ENCODE assay signal across 20 cellular contexts in genomic region chr9:69086769-69087168, GRCh38. TPM values are rescaled to one million over a fixed set of nuclear protein-coding genes. Genes with fewer than 3 reads are reported as not detected.
DNase-seq lines count a peak whose midpoint lies in the region; TF ChIP-seq lines count a peak whose summit lies in the region.
"Had no signal": no experiment of that assay in that cellular context is flagged by ENCODE, and none has a peak within 500 bp of the region (broad histone marks: within the 10 kb centered on the region; RNA-seq: fewer than 3 reads in every experiment).

No MANE protein-coding gene starts in this region.

- H3K27ac ChIP-seq in left ventricle myocardium inferior (replicated peaks): peak overlapping the region; percentile 62
- no peak overlapping the region for H3K27ac ChIP-seq in right atrium auricular region
- H3K27ac ChIP-seq in MM.1S (ENCODE audit: low read length): no peak overlapping the region
- H3K27ac ChIP-seq: lower lobe of right lung, tibial nerve had no signal

- no peaks in the 10 kb centered on the region for H3F3A ChIP-seq in MM.1S (ENCODE audit: insufficient read depth, low read length)

- H3K36me3 ChIP-seq in left ventricle myocardium inferior (no peaks in the 10 kb centered on the region), right atrium auricular region (no peaks in the 10 kb centered on the region), MM.1S (replicated peaks; ENCODE audit: insufficient read depth, low read length) (no peaks in the 10 kb centered on the region)
- H3K36me3 ChIP-seq: HAP-1, lower lobe of right lung, tibial nerve had no signal

- no peak for TF ChIP-seq CTCF in left ventricle myocardium inferior (IDR thresholded peaks at IDR 0.05; ENCODE audit: borderline replicate concordance)
- TF ChIP-seq CTCF in right atrium auricular region (IDR thresholded peaks at IDR 0.05): no peak
- no peak for TF ChIP-seq CTCF in MM.1S (IDR thresholded peaks at IDR 0.05; ENCODE audit: low read length)

- no peaks in the 10 kb centered on the region for H3K79me2 ChIP-seq in MM.1S (ENCODE audit: low read length)

- no peak overlapping the region for H3K4me3 ChIP-seq in left ventricle myocardium inferior
- no peak overlapping the region for H3K4me3 ChIP-seq in right atrium auricular region
- no peak overlapping the region for H3K4me3 ChIP-seq in MM.1S (ENCODE audit: low read length)
- H3K4me3 ChIP-seq: HAP-1, lower lobe of right lung, smooth muscle cell, tibial nerve had no signal

- H2AFZ ChIP-seq in MM.1S (ENCODE audit: low read length): no peak overlapping the region

- H3K9me3 ChIP-seq in left ventricle myocardium inferior (replicated peaks): no peaks in the 10 kb centered on the region
- H3K9me3 ChIP-seq in right atrium auricular region: no peaks in the 10 kb centered on the region
- H3K9me3 ChIP-seq in MM.1S (replicated peaks; ENCODE audit: insufficient read depth, low read length): no peaks in the 10 kb centered on the region
- H3K9me3 ChIP-seq: HAP-1, lower lobe of right lung, tibial nerve had no signal

- no peak overlapping the region for H3K9ac ChIP-seq in MM.1S (ENCODE audit: low read length)

- H3K27me3 ChIP-seq in left ventricle myocardium inferior (ENCODE audit: low read depth): no peaks in the 10 kb centered on the region
- H3K27me3 ChIP-seq in right atrium auricular region: no peaks in the 10 kb centered on the region
- no peaks in the 10 kb centered on the region for H3K27me3 ChIP-seq in MM.1S (replicated peaks; ENCODE audit: insufficient read depth, low read length)
- H3K27me3 ChIP-seq: tibial nerve had no signal

- DNase-seq in left ventricle myocardium inferior (no peak), right atrium auricular region (ENCODE audit: low spot score) (no peak), NCI-H748 treated with DMSO at 0.1 percent for 48 hours (lab: John Stamatoyannopoulos, UW) (peak; percentile 41), left kidney (ENCODE audit: low read depth, low spot score) (peak; percentile 26), NCI-H1105 treated with DMSO at 0.1 percent for 48 hours (lab: John Stamatoyannopoulos, UW) (no peak), SHP77 (lab: John Stamatoyannopoulos, UW) (no peak), MM.1S (no peak), AML-193 (lab: John Stamatoyannopoulos, UW) (no peak)
- DNase-seq: activated CD4-positive, alpha-beta memory T cell treated with anti-CD3 and anti-CD28 coated beads, Interleukin-2, amount 10 ng/mL, durations not matched to agents 7 days and 5 days; cortex of kidney; DND-41; endodermal cell; lower lobe of right lung; NCI-H1436; NCI-H526 treated with DMSO at 0.1 percent for 48 hours; RPMI8226; stimulated activated CD4-positive, alpha-beta T cell treated with anti-CD3 and anti-CD28 coated beads, Interleukin-1b, Interleukin-23, amount 100 ng/mL, for 48 hours had no signal

- no peak overlapping the region for H3K4me2 ChIP-seq in MM.1S (ENCODE audit: low read depth, low read length)
- H3K4me2 ChIP-seq: smooth muscle cell had no signal

- no peaks in the 10 kb centered on the region for H3K9me2 ChIP-seq in MM.1S (replicated peaks; ENCODE audit: insufficient read depth, low read length)

- H3K4me1 ChIP-seq in left ventricle myocardium inferior: peaks cover 44% of the 10 kb centered on the region
- H3K4me1 ChIP-seq in right atrium auricular region: peaks cover 0 to 15% of the 10 kb centered on the region in 2 donors
- no peaks in the 10 kb centered on the region for H3K4me1 ChIP-seq in MM.1S (ENCODE audit: low read length)

- H4K20me1 ChIP-seq in MM.1S (ENCODE audit: insufficient read depth, low read length): no peaks in the 10 kb centered on the region

- intact Hi-C loops in left ventricle myocardium inferior (cut with micrococcal nuclease): no loop called here

RNA-seq across cellular contexts. Expression of gene FXN, which starts 51.2 kb away (rescaled TPM):
- total RNA-seq in left ventricle myocardium inferior: 43.4 TPM
- total RNA-seq in right atrium auricular region: 10 to 100 TPM; 10.5 to 24.6 TPM

Comparison
In these comparisons a context has a peak if more than half of its experiments do, and no peak if none do; other contexts are left out.
1. DNase-seq: peak in NCI-H748 treated with DMSO at 0.1 percent for 48 hours (single experiment) and left kidney (single experiment); none in left ventricle myocardium inferior (single experiment), right atrium auricular region (single experiment), NCI-H1105 treated with DMSO at 0.1 percent for 48 hours (single experiment), SHP77 (0 of 2), MM.1S (single experiment) and AML-193 (0 of 2).